In genomic region chr1:64082459-64082858, GRCh38 we compare ENCODE assay signal across 15 cellular contexts.
DNase-seq lines count a peak whose midpoint lies in the region; ATAC-seq and TF ChIP-seq lines count a peak whose summit lies in the region.
"Had no signal": no experiment of that assay in that cellular context is flagged by ENCODE, and none has a peak within 500 bp of the region (broad histone marks: within the 10 kb centered on the region; RNA-seq: fewer than 3 reads in every experiment).

No MANE protein-coding gene starts in this region.

- H3K9ac ChIP-seq in mammary epithelial cell (ENCODE audit: insufficient read depth, low read length) (no peak overlapping the region), mesenchymal stem cell (ENCODE audit: low read length) (no peak overlapping the region)

- no peak for TF ChIP-seq CTCF in mammary epithelial cell (conservative IDR thresholded peaks at IDR 0.05 in 1 of 2, IDR thresholded peaks at IDR 0.05 in 1 of 2; ENCODE audit: extremely low read depth in 1 of 2, insufficient read depth in 1 of 2, low read depth in 1 of 2, low read length in 2 of 2)

- H3K27ac ChIP-seq in mammary epithelial cell (ENCODE audit: insufficient read depth, low read depth, low read length) (peak overlapping the region; percentile 38), mesenchymal stem cell (ENCODE audit: low read length, poor library complexity, severe bottlenecking) (peak overlapping the region; percentile 27)
- H3K27ac ChIP-seq: neutrophil, suprapubic skin had no signal

- peak overlapping the region; percentile 55 for H2AK5ac ChIP-seq in mesenchymal stem cell (ENCODE audit: low read length, severe bottlenecking)

- no peak overlapping the region for H3K4me3 ChIP-seq in mammary epithelial cell (replicated peaks in 1 of 3; ENCODE audit: insufficient read depth in 1 of 3, low read depth in 2 of 3, low read length in 3 of 3)
- no peak overlapping the region for H3K4me3 ChIP-seq in mesenchymal stem cell (ENCODE audit: insufficient read depth in 1 of 2, low read depth in 1 of 2, low read length in 2 of 2)
- H3K4me3 ChIP-seq: suprapubic skin had no signal

- DNase-seq in Daoy (ENCODE audit: low read depth) (peak; percentile 92), M059J (ENCODE audit: low read depth) (peak; percentile 82), mammary epithelial cell (peak; percentile 84), mesenchymal stem cell (peak; percentile 75), NCI-H2029 (lab: John Stamatoyannopoulos, UW) (no peak)
- no peak for DNase-seq in stimulated activated CD8-positive, alpha-beta memory T cell treated with anti-CD3 and anti-CD28 coated beads, Interleukin-4, amount 100 ng/mL, for 48 hours
- DNase-seq: activated CD4-positive, alpha-beta T cell treated with anti-CD3 and anti-CD28 coated beads for 1 hour; activated naive CD4-positive, alpha-beta T cell treated with anti-CD3 and anti-CD28 coated beads, Interleukin-2, amount 10 ng/mL, durations not matched to agents 7 days and 5 days; hippocampal formation; NCI-H345; SW 1271 had no signal

- in situ Hi-C loops in mammary epithelial cell (cut with MboI; ENCODE audit: low sequenced_read_pairs in 2 of 2) = no loop called here

- intact Hi-C loops in mammary epithelial cell (cut with micrococcal nuclease) = loop anchor here (1.0 to 5.0 kb wide), 2 partner anchors 30 to 50 kb away; no protein-coding TSS in a partner anchor

- H3K36me3 ChIP-seq in mammary epithelial cell (ENCODE audit: insufficient read depth, low read length) = no peaks in the 10 kb centered on the region
- H3K36me3 ChIP-seq in mesenchymal stem cell (ENCODE audit: control insufficient read depth in 1 of 2, insufficient read depth in 2 of 2, low read depth in 1 of 2, low read length in 2 of 2) = no peaks in the 10 kb centered on the region
- H3K36me3 ChIP-seq: neutrophil, suprapubic skin had no signal

- H3K18ac ChIP-seq in mesenchymal stem cell (ENCODE audit: low read depth in 1 of 2, low read length in 2 of 2) = peak overlapping the region in 1 of 2 experiments; percentile 11

- no peak overlapping the region for H3K23ac ChIP-seq in mesenchymal stem cell (ENCODE audit: low read length in 2 of 2)

- H4K20me1 ChIP-seq in mammary epithelial cell (ENCODE audit: insufficient read depth, low read length) = no peaks in the 10 kb centered on the region

- H4K8ac ChIP-seq in mesenchymal stem cell (ENCODE audit: low read length) = no peak overlapping the region

- H3K27me3 ChIP-seq in mammary epithelial cell (ENCODE audit: insufficient read depth, low read length) (no peaks in the 10 kb centered on the region), mesenchymal stem cell (ENCODE audit: control insufficient read depth in 1 of 2, insufficient read depth in 1 of 2, low read length in 2 of 2) (no peaks in the 10 kb centered on the region)
- H3K27me3 ChIP-seq: neutrophil, suprapubic skin had no signal

- no TSS peak for BruUV-seq in mammary epithelial cell (replicated peaks; lab: Mats Ljungman, UMichigan)

- H2BK12ac ChIP-seq in mesenchymal stem cell (ENCODE audit: low read length in 2 of 2) = peak overlapping the region in 1 of 2 experiments; percentile 59

- CTCF ChIA-PET in mammary epithelial cell (lab: Charles Lee; ENCODE audit: low non-redundant PET) = no interaction called here

- no peaks in the 10 kb centered on the region for H3K79me1 ChIP-seq in mesenchymal stem cell (replicated peaks; ENCODE audit: low read length, poor library complexity, severe bottlenecking)

- H3K79me2 ChIP-seq in mammary epithelial cell (ENCODE audit: insufficient read depth, low read length) = no peaks in the 10 kb centered on the region

- H3K9me3 ChIP-seq in mammary epithelial cell (replicated peaks; ENCODE audit: insufficient read depth, low read length) (no peaks in the 10 kb centered on the region), mesenchymal stem cell (ENCODE audit: control insufficient read depth, low read length) (no peaks in the 10 kb centered on the region)
- H3K9me3 ChIP-seq: neutrophil, suprapubic skin had no signal

- H3K14ac ChIP-seq in mesenchymal stem cell (ENCODE audit: low read length in 2 of 2) = no peak overlapping the region

- dilution Hi-C loops in mammary epithelial cell (cut with HindIII; ENCODE audit: low sequenced_read_pairs) = no loop called here

- peak overlapping the region; percentile 24 for H3K4me2 ChIP-seq in mammary epithelial cell (ENCODE audit: insufficient read depth, low read depth, low read length)
- no peak overlapping the region for H3K4me2 ChIP-seq in mesenchymal stem cell (ENCODE audit: low read length, poor library complexity, severe bottlenecking)

- H2BK15ac ChIP-seq in mesenchymal stem cell (ENCODE audit: low read depth, poor library complexity, severe bottlenecking) = no peak overlapping the region

- no peak overlapping the region for H4K91ac ChIP-seq in mesenchymal stem cell (ENCODE audit: low read length)

- no peak overlapping the region for H2BK120ac ChIP-seq in mesenchymal stem cell (ENCODE audit: low read depth, low read length)

- no peak for ATAC-seq in GM21360 (IDR thresholded peaks at IDR 0.05; ENCODE audit: unreplicated experiment)
- ATAC-seq in GM19023 (IDR thresholded peaks at IDR 0.05; ENCODE audit: unreplicated experiment) = no peak

- WGBS in mammary epithelial cell (ENCODE audit: low coverage, missing lambda C conversion rate) = 5% methylated on average over 3 of the region's 3 CpGs
- WGBS in mesenchymal stem cell = 23% methylated on average over 3 of the region's 3 CpGs

- H3K4ac ChIP-seq in mesenchymal stem cell (ENCODE audit: low read depth in 1 of 2, low read length in 2 of 2) = no peak overlapping the region

- peaks cover 36% of the 10 kb centered on the region for H3K4me1 ChIP-seq in mammary epithelial cell (ENCODE audit: insufficient read depth, low read length)
- peaks cover 3% of the 10 kb centered on the region for H3K4me1 ChIP-seq in mesenchymal stem cell (ENCODE audit: control insufficient read depth, insufficient read depth, low read depth, low read length)

- H2AFZ ChIP-seq in mammary epithelial cell (ENCODE audit: low read depth, low read length) (peak overlapping the region; percentile 46), mesenchymal stem cell (ENCODE audit: low read depth, low read length) (no peak overlapping the region)

- no peak overlapping the region for H2BK5ac ChIP-seq in mesenchymal stem cell (ENCODE audit: low read depth, low read length, poor library complexity, severe bottlenecking)

Comparison
In these comparisons a context has a peak if more than half of its experiments do, and no peak if none do; other contexts are left out.
1. DNase-seq: peak in Daoy (single experiment), M059J (single experiment), mammary epithelial cell (single experiment) and mesenchymal stem cell (single experiment); none in NCI-H2029 (single experiment) and stimulated activated CD8-positive, alpha-beta memory T cell treated with anti-CD3 and anti-CD28 coated beads, Interleukin-4, amount 100 ng/mL, for 48 hours (single experiment).